23 cellular contexts compared by ENCODE assay signal in the genomic region with DNA sequence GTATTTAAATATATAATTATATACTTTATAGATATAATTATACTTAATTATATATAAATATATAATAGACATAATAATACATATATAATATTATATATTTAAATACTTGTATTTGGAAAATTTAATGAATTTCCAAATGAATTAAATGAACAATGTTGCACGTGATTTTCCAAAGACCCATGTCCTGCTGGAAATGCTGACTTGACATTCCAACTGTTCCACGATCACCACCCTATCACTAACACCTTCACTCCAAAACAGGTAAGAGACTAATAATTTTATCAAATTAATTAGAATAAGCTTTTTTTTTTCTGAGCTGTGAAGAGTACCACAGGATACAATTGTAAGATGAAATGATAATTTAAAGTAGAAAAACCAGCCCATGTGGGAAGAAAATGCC.
"Had no signal": no experiment of that assay in that cellular context is flagged by ENCODE, and none has a peak within 500 bp of the region (broad histone marks: within the 10 kb centered on the region; RNA-seq: fewer than 3 reads in every experiment).

No MANE protein-coding gene starts in this region.

- DNase-seq: colonic mucosa; cortex of kidney; effector CD8-positive, alpha-beta T cell; effector memory CD8-positive, alpha-beta T cell; endodermal cell; erythroblast; esophagus squamous epithelium; foreskin fibroblast; foreskin melanocyte; gastrocnemius medialis; glutamatergic neuron; head of caudate nucleus; heart right ventricle; hippocampal formation; left cardiac atrium; left lung; left ventricle myocardium superior; lower lobe of right lung; mucosa of descending colon had no signal

- ATAC-seq: effector memory CD8-positive, alpha-beta T cell; esophagus mucosa; gastrocnemius medialis; heart right ventricle; left cardiac atrium; left ventricle myocardium superior; lower lobe of right lung; mucosa of descending colon had no signal

- H3K36me3 ChIP-seq: colonic mucosa, esophagus squamous epithelium, gastrocnemius medialis, heart right ventricle, left lung, lower lobe of right lung had no signal

- H3K9me3 ChIP-seq: colonic mucosa, esophagus squamous epithelium, gastrocnemius medialis, heart right ventricle, left lung, lower lobe of right lung, mucosa of descending colon had no signal

- FAIRE-seq: endometrium, islet of Langerhans, keratinocyte had no signal

- H3K4me3 ChIP-seq: colonic mucosa, esophagus squamous epithelium, gastrocnemius medialis, heart right ventricle, left lung, lower lobe of right lung, mucosa of descending colon had no signal

- H3K27me3 ChIP-seq: colonic mucosa, esophagus squamous epithelium, gastrocnemius medialis, heart right ventricle had no signal

- H3K27ac ChIP-seq: colonic mucosa, gastrocnemius medialis, heart right ventricle, left lung, lower lobe of right lung had no signal

- H3K4me1 ChIP-seq: colonic mucosa, gastrocnemius medialis, left lung had no signal
